In genomic region chr16:87778476-87778829, GRCh38 we compare ENCODE assay signal across 8 cellular contexts. TPM values are rescaled to one million over a fixed set of nuclear protein-coding genes. Genes with fewer than 3 reads are reported as not detected.
DNase-seq lines count a peak whose midpoint lies in the region; ATAC-seq and TF ChIP-seq lines count a peak whose summit lies in the region.

No MANE protein-coding gene starts in this region.

- H3K27ac ChIP-seq in SU-DHL-6 (ENCODE audit: low read depth, low read length), result peak overlapping the region; percentile 91

- peak; percentile 4 for DNase-seq in activated gamma-delta T cell treated with anti-CD3 and anti-CD28 coated beads, Interleukin-2, amount 50 U/mL, for 16 hours (ENCODE audit: low read depth)
- DNase-seq in activated gamma-delta T cell (lab: John Stamatoyannopoulos, UW), result no peak
- peak; percentile 21 for DNase-seq in stimulated activated naive CD8-positive, alpha-beta T cell treated with anti-CD3 and anti-CD28 coated beads, Interleukin-15, Interleukin-2, amounts not matched to agents 100 U/mL and 50 U/mL, for 24 hours

- no peak for TF ChIP-seq CTCF in SU-DHL-6 (IDR thresholded peaks at IDR 0.05; ENCODE audit: insufficient read depth, low read length, poor library complexity, severe bottlenecking)

- ATAC-seq in esophagus mucosa, result peak; percentile 2
- ATAC-seq in stimulated activated naive CD8-positive, alpha-beta T cell treated with anti-CD3 and anti-CD28 coated beads, Interleukin-15, Interleukin-2, amounts not matched to agents 100 U/mL and 50 U/mL, for 24 hours, result no peak
- no peak for ATAC-seq in GM19452 (IDR thresholded peaks at IDR 0.05; ENCODE audit: unreplicated experiment)
- ATAC-seq in HG02981 (IDR thresholded peaks at IDR 0.05; ENCODE audit: unreplicated experiment), result no peak
- ATAC-seq in HG03469 (IDR thresholded peaks at IDR 0.05; ENCODE audit: unreplicated experiment), result no peak

- H3K4me3 ChIP-seq in SU-DHL-6 (ENCODE audit: insufficient read depth, low read length, poor library complexity, severe bottlenecking), result peak overlapping the region; percentile 48

- H3F3A ChIP-seq in SU-DHL-6 (ENCODE audit: insufficient read depth), result peaks cover 34% of the 10 kb centered on the region

- no peaks in the 10 kb centered on the region for H3K36me3 ChIP-seq in SU-DHL-6 (ENCODE audit: low read length)

- no peaks in the 10 kb centered on the region for H4K20me1 ChIP-seq in SU-DHL-6 (ENCODE audit: low read depth, low read length)

- no peak overlapping the region for H2AFZ ChIP-seq in SU-DHL-6 (ENCODE audit: low read depth, low read length, severe bottlenecking)

- H3K4me2 ChIP-seq in SU-DHL-6 (ENCODE audit: low read depth, low read length, poor library complexity, severe bottlenecking), result peak overlapping the region; percentile 66

- H3K79me2 ChIP-seq in SU-DHL-6 (ENCODE audit: insufficient read depth, low read length), result peaks cover 13% of the 10 kb centered on the region

- no peaks in the 10 kb centered on the region for H3K9me2 ChIP-seq in SU-DHL-6 (replicated peaks; ENCODE audit: insufficient read depth, low read length)

- H3K9ac ChIP-seq in SU-DHL-6 (ENCODE audit: low read length), result peak overlapping the region; percentile 78

- no peaks in the 10 kb centered on the region for H3K9me3 ChIP-seq in SU-DHL-6 (ENCODE audit: insufficient read depth, low read length)

- no peaks in the 10 kb centered on the region for H3K27me3 ChIP-seq in SU-DHL-6 (ENCODE audit: low read length)

RNA-seq across cellular contexts. Expression of gene KLHDC4, which starts 12.7 kb away (rescaled TPM):
- 20.4 TPM for total RNA-seq in esophagus mucosa
